Comparison of ENCODE assay signal across 16 cellular contexts in genomic region chr5:115583474-115583873, GRCh38. TPM values are rescaled to one million over a fixed set of nuclear protein-coding genes. Genes with fewer than 3 reads are reported as not detected.
DNase-seq lines count a peak whose midpoint lies in the region; ATAC-seq lines count a peak whose summit lies in the region.
"Had no signal": no experiment of that assay in that cellular context is flagged by ENCODE, and none has a peak within 500 bp of the region (broad histone marks: within the 10 kb centered on the region; RNA-seq: fewer than 3 reads in every experiment).

No MANE protein-coding gene starts in this region.

- intact Hi-C loops in left ventricle myocardium superior (cut with micrococcal nuclease) (no loop called here), Right ventricle myocardium inferior (cut with DNase I) (no loop called here)

- H3K4me3 ChIP-seq in adipocyte (ENCODE audit: low read length): peak overlapping the region; percentile 0
- H3K4me3 ChIP-seq: sigmoid colon, tibial artery had no signal

- H3K36me3 ChIP-seq in adipocyte (ENCODE audit: control insufficient read depth, insufficient read depth, low read length, severe bottlenecking): no peaks in the 10 kb centered on the region

- DNase-seq in left ventricle myocardium superior (no peak), Right ventricle myocardium inferior (ENCODE audit: missing footprints) (no peak), adipocyte (ENCODE audit: low read depth) (peak; percentile 65), glomerular visceral epithelial cell (ENCODE audit: extremely low spot score) (peak; percentile 85)
- DNase-seq: 8988T; activated T-cell treated with anti-CD3 and anti-CD28 coated beads for 4 hours; amygdala; effector memory CD8-positive, alpha-beta T cell; NCI-H1436; NCI-H69; sigmoid colon; tibial artery had no signal

- H3K9ac ChIP-seq in adipocyte (ENCODE audit: low read length): no peak overlapping the region

- H3K27me3 ChIP-seq in adipocyte (replicated peaks; ENCODE audit: control insufficient read depth, insufficient read depth, low read length): no peaks in the 10 kb centered on the region
- H3K27me3 ChIP-seq: sigmoid colon, tibial artery had no signal

- peaks cover 41% of the 10 kb centered on the region for H3K4me1 ChIP-seq in adipocyte (ENCODE audit: control insufficient read depth, insufficient read depth, low read length)
- H3K4me1 ChIP-seq: tibial artery had no signal

- peak; percentile 25 for ATAC-seq in left ventricle myocardium superior
- no peak for ATAC-seq in Right ventricle myocardium inferior
- ATAC-seq in HG02852 (IDR thresholded peaks at IDR 0.05; ENCODE audit: unreplicated experiment): no peak
- ATAC-seq in HG03025 (IDR thresholded peaks at IDR 0.05; ENCODE audit: low FRiP score, unreplicated experiment): no peak
- no peak for ATAC-seq in HG02678 (IDR thresholded peaks at IDR 0.05; ENCODE audit: unreplicated experiment)
- no peak for ATAC-seq in HG03354 (IDR thresholded peaks at IDR 0.05; ENCODE audit: poor library complexity, severe bottlenecking, unreplicated experiment)
- ATAC-seq: effector memory CD8-positive, alpha-beta T cell had no signal

- H3K9me3 ChIP-seq in adipocyte (ENCODE audit: control insufficient read depth, low read length): no peaks in the 10 kb centered on the region
- H3K9me3 ChIP-seq: sigmoid colon, tibial artery had no signal

RNA-seq across cellular contexts. Expression of gene TICAM2, which starts 18.8 kb away (rescaled TPM):
- total RNA-seq in left ventricle myocardium superior (3.0 TPM), Right ventricle myocardium inferior (3.3 TPM)

RNA-seq across cellular contexts. Expression of gene FEM1C, which starts 38.9 kb away (rescaled TPM):
- total RNA-seq in left ventricle myocardium superior (43.1 TPM), Right ventricle myocardium inferior (46.9 TPM)

RNA-seq across cellular contexts. Expression of gene TMED7, which starts 42.4 kb away (rescaled TPM):
- 66.7 TPM for total RNA-seq in left ventricle myocardium superior
- 66.6 TPM for total RNA-seq in Right ventricle myocardium inferior

Comparison
In these comparisons a context has a peak if more than half of its experiments do, and no peak if none do; other contexts are left out.
1. DNase-seq: peak in adipocyte (single experiment) and glomerular visceral epithelial cell (single experiment); none in left ventricle myocardium superior (single experiment) and Right ventricle myocardium inferior (single experiment).